In the genomic region with DNA sequence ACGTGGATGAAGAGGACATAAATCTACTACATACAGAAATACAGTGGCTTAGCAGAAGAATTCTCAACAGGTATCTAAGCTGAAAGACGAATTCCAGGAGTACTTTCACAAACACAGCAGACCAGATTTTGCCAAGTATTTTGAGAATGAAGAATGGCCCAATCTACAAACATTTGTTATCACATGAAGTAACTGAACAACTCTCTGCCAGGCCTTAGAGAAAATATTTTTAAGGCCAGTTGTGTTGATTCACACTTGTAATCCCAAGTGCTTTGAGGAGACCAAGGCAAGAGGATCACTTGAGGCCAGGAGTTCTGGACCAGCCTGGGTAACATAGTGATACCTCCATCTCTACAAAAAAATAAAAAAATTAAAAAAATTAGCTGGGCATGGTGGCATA, we compare ENCODE assay signal across 1 cellular context.
TF ChIP-seq lines count a peak whose summit lies in the region.

No MANE protein-coding gene starts in this region.

TF ChIP-seq in WTC11, 78 proteins besides CTCF, POLR2A, EP300 and RAD21 (continued from another document):
- TF ChIP-seq, protein P1, sequence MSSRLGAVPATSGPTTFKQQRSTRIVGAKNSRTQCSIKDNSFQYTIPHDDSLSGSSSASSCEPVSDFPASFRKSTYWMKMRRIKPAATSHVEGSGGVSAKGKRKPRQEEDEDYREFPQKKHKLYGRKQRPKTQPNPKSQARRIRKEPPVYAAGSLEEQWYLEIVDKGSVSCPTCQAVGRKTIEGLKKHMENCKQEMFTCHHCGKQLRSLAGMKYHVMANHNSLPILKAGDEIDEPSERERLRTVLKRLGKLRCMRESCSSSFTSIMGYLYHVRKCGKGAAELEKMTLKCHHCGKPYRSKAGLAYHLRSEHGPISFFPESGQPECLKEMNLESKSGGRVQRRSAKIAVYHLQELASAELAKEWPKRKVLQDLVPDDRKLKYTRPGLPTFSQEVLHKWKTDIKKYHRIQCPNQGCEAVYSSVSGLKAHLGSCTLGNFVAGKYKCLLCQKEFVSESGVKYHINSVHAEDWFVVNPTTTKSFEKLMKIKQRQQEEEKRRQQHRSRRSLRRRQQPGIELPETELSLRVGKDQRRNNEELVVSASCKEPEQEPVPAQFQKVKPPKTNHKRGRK (CRISPR knock-in tag; IDR thresholded peaks at IDR 0.05; ENCODE audit: borderline replicate concordance), result no peak
- TF ChIP-seq, protein P2, sequence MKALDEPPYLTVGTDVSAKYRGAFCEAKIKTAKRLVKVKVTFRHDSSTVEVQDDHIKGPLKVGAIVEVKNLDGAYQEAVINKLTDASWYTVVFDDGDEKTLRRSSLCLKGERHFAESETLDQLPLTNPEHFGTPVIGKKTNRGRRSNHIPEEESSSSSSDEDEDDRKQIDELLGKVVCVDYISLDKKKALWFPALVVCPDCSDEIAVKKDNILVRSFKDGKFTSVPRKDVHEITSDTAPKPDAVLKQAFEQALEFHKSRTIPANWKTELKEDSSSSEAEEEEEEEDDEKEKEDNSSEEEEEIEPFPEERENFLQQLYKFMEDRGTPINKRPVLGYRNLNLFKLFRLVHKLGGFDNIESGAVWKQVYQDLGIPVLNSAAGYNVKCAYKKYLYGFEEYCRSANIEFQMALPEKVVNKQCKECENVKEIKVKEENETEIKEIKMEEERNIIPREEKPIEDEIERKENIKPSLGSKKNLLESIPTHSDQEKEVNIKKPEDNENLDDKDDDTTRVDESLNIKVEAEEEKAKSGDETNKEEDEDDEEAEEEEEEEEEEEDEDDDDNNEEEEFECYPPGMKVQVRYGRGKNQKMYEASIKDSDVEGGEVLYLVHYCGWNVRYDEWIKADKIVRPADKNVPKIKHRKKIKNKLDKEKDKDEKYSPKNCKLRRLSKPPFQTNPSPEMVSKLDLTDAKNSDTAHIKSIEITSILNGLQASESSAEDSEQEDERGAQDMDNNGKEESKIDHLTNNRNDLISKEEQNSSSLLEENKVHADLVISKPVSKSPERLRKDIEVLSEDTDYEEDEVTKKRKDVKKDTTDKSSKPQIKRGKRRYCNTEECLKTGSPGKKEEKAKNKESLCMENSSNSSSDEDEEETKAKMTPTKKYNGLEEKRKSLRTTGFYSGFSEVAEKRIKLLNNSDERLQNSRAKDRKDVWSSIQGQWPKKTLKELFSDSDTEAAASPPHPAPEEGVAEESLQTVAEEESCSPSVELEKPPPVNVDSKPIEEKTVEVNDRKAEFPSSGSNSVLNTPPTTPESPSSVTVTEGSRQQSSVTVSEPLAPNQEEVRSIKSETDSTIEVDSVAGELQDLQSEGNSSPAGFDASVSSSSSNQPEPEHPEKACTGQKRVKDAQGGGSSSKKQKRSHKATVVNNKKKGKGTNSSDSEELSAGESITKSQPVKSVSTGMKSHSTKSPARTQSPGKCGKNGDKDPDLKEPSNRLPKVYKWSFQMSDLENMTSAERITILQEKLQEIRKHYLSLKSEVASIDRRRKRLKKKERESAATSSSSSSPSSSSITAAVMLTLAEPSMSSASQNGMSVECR (CRISPR knock-in tag; IDR thresholded peaks at IDR 0.05; ENCODE audit: borderline replicate concordance), result no peak
- no peak for TF ChIP-seq KAT7 (CRISPR knock-in tag; IDR thresholded peaks at IDR 0.05; ENCODE audit: borderline replicate concordance)
- TF ChIP-seq ZNF396 (CRISPR knock-in tag; IDR thresholded peaks at IDR 0.05; ENCODE audit: borderline replicate concordance), result no peak
- TF ChIP-seq NR1H2 (CRISPR knock-in tag; IDR thresholded peaks at IDR 0.05), result no peak
- no peak for TF ChIP-seq GRHL2 (CRISPR knock-in tag; IDR thresholded peaks at IDR 0.05; ENCODE audit: insufficient replicate concordance, severe bottlenecking)
- no peak for TF ChIP-seq GTF2I (CRISPR knock-in tag; conservative IDR thresholded peaks at IDR 0.05)
- TF ChIP-seq, protein P3, sequence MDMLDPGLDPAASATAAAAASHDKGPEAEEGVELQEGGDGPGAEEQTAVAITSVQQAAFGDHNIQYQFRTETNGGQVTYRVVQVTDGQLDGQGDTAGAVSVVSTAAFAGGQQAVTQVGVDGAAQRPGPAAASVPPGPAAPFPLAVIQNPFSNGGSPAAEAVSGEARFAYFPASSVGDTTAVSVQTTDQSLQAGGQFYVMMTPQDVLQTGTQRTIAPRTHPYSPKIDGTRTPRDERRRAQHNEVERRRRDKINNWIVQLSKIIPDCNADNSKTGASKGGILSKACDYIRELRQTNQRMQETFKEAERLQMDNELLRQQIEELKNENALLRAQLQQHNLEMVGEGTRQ (CRISPR knock-in tag; IDR thresholded peaks at IDR 0.05), result no peak
TF ChIP-seq in WTC11: peak in this region for 0.
